1 cellular context compared by ENCODE assay signal in the genomic region with DNA sequence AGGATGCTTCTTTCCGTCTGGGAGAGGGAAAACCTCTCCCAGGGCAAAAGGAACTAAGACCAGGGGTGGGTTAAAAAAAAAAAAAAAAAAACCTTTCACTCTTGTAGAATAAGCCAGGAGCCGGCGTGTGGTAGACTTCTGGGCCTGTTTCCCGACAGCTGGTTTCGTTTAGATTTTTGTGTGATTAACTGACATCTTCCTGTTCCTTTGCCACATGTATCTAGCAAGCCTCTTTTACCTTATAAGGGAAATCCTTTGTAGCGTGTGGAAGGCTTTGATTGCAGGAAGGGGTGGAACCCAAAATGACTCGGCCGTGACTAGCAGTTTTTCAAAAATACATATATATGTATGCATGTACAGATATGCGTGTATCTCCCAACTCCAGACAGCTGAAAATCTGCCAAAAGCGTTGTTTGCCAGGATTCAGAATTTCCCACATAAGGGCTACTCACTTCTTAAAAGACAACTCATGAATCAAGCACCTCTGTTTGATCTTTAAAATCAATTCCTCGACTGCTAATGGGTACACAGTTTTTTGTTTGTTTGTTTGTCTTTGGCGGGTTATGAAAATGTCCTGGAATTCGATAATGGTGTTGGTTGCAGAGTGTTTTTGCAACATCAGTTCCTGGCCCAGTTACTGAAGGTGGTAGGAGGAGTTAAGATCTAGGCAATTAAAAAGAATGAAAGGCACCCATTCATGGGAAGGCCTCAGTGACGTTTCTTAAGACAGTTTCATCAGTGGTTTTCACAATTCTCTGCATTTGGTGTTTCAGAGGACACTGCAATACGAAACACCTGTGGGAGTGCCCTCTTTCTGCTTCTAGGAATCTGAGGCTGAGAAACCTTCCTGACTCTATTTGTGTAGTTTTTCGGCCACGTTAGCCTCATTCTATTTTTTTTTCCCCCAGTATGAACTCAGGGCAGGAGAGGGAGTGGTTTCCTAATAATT.
TF ChIP-seq lines count a peak whose summit lies in the region.

No MANE protein-coding gene starts in this region.

TF ChIP-seq in HEK293, 187 proteins besides CTCF, POLR2A, EP300 and RAD21 (continued from another document and continues in another):
- TF ChIP-seq ZBTB8A (tag by site-specific recombination; IDR thresholded peaks at IDR 0.05): no peak
- TF ChIP-seq ZNF155 (tag by site-specific recombination; IDR thresholded peaks at IDR 0.05): no peak
- no peak for TF ChIP-seq ZNF654 (tag by site-specific recombination; IDR thresholded peaks at IDR 0.05; ENCODE audit: low read depth)
- TF ChIP-seq ZBTB1 (tag by site-specific recombination; IDR thresholded peaks at IDR 0.05): no peak
- TF ChIP-seq, protein P1, sequence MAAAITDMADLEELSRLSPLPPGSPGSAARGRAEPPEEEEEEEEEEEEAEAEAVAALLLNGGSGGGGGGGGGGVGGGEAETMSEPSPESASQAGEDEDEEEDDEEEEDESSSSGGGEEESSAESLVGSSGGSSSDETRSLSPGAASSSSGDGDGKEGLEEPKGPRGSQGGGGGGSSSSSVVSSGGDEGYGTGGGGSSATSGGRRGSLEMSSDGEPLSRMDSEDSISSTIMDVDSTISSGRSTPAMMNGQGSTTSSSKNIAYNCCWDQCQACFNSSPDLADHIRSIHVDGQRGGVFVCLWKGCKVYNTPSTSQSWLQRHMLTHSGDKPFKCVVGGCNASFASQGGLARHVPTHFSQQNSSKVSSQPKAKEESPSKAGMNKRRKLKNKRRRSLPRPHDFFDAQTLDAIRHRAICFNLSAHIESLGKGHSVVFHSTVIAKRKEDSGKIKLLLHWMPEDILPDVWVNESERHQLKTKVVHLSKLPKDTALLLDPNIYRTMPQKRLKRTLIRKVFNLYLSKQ (tag by site-specific recombination; IDR thresholded peaks at IDR 0.05; ENCODE audit: borderline replicate concordance): no peak
- TF ChIP-seq, protein P2, sequence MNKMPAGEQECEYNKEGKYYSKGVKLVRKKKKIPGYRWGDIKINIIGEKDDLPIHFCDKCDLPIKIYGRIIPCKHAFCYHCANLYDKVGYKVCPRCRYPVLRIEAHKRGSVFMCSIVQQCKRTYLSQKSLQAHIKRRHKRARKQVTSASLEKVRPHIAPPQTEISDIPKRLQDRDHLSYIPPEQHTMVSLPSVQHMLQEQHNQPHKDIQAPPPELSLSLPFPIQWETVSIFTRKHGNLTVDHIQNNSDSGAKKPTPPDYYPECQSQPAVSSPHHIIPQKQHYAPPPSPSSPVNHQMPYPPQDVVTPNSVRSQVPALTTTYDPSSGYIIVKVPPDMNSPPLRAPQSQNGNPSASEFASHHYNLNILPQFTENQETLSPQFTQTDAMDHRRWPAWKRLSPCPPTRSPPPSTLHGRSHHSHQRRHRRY (tag by site-specific recombination; IDR thresholded peaks at IDR 0.05): no peak
- TF ChIP-seq, protein P3, sequence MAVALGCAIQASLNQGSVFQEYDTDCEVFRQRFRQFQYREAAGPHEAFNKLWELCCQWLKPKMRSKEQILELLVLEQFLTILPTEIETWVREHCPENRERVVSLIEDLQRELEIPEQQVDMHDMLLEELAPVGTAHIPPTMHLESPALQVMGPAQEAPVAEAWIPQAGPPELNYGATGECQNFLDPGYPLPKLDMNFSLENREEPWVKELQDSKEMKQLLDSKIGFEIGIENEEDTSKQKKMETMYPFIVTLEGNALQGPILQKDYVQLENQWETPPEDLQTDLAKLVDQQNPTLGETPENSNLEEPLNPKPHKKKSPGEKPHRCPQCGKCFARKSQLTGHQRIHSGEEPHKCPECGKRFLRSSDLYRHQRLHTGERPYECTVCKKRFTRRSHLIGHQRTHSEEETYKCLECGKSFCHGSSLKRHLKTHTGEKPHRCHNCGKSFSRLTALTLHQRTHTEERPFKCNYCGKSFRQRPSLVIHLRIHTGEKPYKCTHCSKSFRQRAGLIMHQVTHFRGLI (tag by site-specific recombination; IDR thresholded peaks at IDR 0.05): no peak
- TF ChIP-seq SCRT1 (tag by site-specific recombination; IDR thresholded peaks at IDR 0.05; ENCODE audit: borderline replicate concordance): no peak
- no peak for TF ChIP-seq ZNF555 (tag by site-specific recombination; conservative IDR thresholded peaks at IDR 0.05)
- TF ChIP-seq, protein P4, sequence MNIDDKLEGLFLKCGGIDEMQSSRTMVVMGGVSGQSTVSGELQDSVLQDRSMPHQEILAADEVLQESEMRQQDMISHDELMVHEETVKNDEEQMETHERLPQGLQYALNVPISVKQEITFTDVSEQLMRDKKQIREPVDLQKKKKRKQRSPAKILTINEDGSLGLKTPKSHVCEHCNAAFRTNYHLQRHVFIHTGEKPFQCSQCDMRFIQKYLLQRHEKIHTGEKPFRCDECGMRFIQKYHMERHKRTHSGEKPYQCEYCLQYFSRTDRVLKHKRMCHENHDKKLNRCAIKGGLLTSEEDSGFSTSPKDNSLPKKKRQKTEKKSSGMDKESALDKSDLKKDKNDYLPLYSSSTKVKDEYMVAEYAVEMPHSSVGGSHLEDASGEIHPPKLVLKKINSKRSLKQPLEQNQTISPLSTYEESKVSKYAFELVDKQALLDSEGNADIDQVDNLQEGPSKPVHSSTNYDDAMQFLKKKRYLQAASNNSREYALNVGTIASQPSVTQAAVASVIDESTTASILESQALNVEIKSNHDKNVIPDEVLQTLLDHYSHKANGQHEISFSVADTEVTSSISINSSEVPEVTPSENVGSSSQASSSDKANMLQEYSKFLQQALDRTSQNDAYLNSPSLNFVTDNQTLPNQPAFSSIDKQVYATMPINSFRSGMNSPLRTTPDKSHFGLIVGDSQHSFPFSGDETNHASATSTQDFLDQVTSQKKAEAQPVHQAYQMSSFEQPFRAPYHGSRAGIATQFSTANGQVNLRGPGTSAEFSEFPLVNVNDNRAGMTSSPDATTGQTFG (tag by site-specific recombination; IDR thresholded peaks at IDR 0.05; ENCODE audit: borderline replicate concordance): no peak
- TF ChIP-seq ZNF292 (tag by site-specific recombination; IDR thresholded peaks at IDR 0.05; ENCODE audit: borderline replicate concordance, low read depth): no peak
- no peak for TF ChIP-seq SETDB1 (IDR thresholded peaks at IDR 0.05; ENCODE audit: insufficient read length, low read length)
- TF ChIP-seq ZFP41 (tag by site-specific recombination; IDR thresholded peaks at IDR 0.05; ENCODE audit: borderline replicate concordance): no peak
- TF ChIP-seq TRIM28 (IDR thresholded peaks at IDR 0.05; ENCODE audit: borderline replicate concordance, low read length): no peak
- no peak for TF ChIP-seq ZNF626 (tag by site-specific recombination; IDR thresholded peaks at IDR 0.05)
- TF ChIP-seq ZNF473 (tag by site-specific recombination; IDR thresholded peaks at IDR 0.05): no peak
- TF ChIP-seq ZNF391 (tag by site-specific recombination; IDR thresholded peaks at IDR 0.05; ENCODE audit: borderline replicate concordance, low read depth): no peak
- no peak for TF ChIP-seq BCL11A (tag by site-specific recombination; IDR thresholded peaks at IDR 0.05; ENCODE audit: low read depth)
- TF ChIP-seq, protein P5, sequence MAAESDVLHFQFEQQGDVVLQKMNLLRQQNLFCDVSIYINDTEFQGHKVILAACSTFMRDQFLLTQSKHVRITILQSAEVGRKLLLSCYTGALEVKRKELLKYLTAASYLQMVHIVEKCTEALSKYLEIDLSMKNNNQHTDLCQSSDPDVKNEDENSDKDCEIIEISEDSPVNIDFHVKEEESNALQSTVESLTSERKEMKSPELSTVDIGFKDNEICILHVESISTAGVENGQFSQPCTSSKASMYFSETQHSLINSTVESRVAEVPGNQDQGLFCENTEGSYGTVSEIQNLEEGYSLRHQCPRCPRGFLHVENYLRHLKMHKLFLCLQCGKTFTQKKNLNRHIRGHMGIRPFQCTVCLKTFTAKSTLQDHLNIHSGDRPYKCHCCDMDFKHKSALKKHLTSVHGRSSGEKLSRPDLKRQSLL (tag by site-specific recombination; IDR thresholded peaks at IDR 0.05): no peak
- TF ChIP-seq KLF7 (tag by site-specific recombination; IDR thresholded peaks at IDR 0.05; ENCODE audit: borderline replicate concordance): no peak
- TF ChIP-seq ZNF10 (tag by site-specific recombination; IDR thresholded peaks at IDR 0.05): no peak
- TF ChIP-seq ZNF324 (tag by site-specific recombination; IDR thresholded peaks at IDR 0.05): no peak
- no peak for TF ChIP-seq GLI2 (tag by site-specific recombination; IDR thresholded peaks at IDR 0.05; ENCODE audit: borderline replicate concordance, low read depth)
- no peak for TF ChIP-seq KLF16 (tag by site-specific recombination; IDR thresholded peaks at IDR 0.05)
- TF ChIP-seq SP2 (tag by site-specific recombination; IDR thresholded peaks at IDR 0.05): peak; percentile 11; the same call in 1 of the 2 replicates
- TF ChIP-seq ZNF335 (tag by site-specific recombination; conservative IDR thresholded peaks at IDR 0.05): peak; percentile 33; the same call in 1 of the 2 replicates
- TF ChIP-seq ZIC2 (tag by site-specific recombination; IDR thresholded peaks at IDR 0.05): no peak
- TF ChIP-seq, protein P6, sequence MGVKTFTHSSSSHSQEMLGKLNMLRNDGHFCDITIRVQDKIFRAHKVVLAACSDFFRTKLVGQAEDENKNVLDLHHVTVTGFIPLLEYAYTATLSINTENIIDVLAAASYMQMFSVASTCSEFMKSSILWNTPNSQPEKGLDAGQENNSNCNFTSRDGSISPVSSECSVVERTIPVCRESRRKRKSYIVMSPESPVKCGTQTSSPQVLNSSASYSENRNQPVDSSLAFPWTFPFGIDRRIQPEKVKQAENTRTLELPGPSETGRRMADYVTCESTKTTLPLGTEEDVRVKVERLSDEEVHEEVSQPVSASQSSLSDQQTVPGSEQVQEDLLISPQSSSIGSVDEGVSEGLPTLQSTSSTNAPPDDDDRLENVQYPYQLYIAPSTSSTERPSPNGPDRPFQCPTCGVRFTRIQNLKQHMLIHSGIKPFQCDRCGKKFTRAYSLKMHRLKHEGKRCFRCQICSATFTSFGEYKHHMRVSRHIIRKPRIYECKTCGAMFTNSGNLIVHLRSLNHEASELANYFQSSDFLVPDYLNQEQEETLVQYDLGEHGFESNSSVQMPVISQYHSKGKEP (tag by site-specific recombination; IDR thresholded peaks at IDR 0.05): no peak
- TF ChIP-seq, protein P7, sequence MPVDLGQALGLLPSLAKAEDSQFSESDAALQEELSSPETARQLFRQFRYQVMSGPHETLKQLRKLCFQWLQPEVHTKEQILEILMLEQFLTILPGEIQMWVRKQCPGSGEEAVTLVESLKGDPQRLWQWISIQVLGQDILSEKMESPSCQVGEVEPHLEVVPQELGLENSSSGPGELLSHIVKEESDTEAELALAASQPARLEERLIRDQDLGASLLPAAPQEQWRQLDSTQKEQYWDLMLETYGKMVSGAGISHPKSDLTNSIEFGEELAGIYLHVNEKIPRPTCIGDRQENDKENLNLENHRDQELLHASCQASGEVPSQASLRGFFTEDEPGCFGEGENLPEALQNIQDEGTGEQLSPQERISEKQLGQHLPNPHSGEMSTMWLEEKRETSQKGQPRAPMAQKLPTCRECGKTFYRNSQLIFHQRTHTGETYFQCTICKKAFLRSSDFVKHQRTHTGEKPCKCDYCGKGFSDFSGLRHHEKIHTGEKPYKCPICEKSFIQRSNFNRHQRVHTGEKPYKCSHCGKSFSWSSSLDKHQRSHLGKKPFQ (tag by site-specific recombination; IDR thresholded peaks at IDR 0.05): no peak
- no peak for TF ChIP-seq ZNF169 (tag by site-specific recombination; IDR thresholded peaks at IDR 0.05)
- no peak for TF ChIP-seq ZNF223 (tag by site-specific recombination; IDR thresholded peaks at IDR 0.05)
- no peak for TF ChIP-seq ZNF529 (tag by site-specific recombination; IDR thresholded peaks at IDR 0.05; ENCODE audit: insufficient replicate concordance)
- no peak for TF ChIP-seq ZNF596 (tag by site-specific recombination; IDR thresholded peaks at IDR 0.05)
- no peak for TF ChIP-seq ZNF133 (tag by site-specific recombination; IDR thresholded peaks at IDR 0.05)
- no peak for TF ChIP-seq ZNF146 (tag by site-specific recombination; IDR thresholded peaks at IDR 0.05)
- TF ChIP-seq, protein P8, sequence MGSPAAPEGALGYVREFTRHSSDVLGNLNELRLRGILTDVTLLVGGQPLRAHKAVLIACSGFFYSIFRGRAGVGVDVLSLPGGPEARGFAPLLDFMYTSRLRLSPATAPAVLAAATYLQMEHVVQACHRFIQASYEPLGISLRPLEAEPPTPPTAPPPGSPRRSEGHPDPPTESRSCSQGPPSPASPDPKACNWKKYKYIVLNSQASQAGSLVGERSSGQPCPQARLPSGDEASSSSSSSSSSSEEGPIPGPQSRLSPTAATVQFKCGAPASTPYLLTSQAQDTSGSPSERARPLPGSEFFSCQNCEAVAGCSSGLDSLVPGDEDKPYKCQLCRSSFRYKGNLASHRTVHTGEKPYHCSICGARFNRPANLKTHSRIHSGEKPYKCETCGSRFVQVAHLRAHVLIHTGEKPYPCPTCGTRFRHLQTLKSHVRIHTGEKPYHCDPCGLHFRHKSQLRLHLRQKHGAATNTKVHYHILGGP (tag by site-specific recombination; IDR thresholded peaks at IDR 0.05): peak; percentile 55; the same call in 1 of the 2 replicates
- TF ChIP-seq GFI1B (tag by site-specific recombination; IDR thresholded peaks at IDR 0.05): 0 out of 2 replicates have a peak, but pooled peaks have one; percentile 3
- no peak; the same call in 1 of the 2 replicates for TF ChIP-seq KLF9 (tag by site-specific recombination; IDR thresholded peaks at IDR 0.05; ENCODE audit: low read depth)
- TF ChIP-seq, protein P9, sequence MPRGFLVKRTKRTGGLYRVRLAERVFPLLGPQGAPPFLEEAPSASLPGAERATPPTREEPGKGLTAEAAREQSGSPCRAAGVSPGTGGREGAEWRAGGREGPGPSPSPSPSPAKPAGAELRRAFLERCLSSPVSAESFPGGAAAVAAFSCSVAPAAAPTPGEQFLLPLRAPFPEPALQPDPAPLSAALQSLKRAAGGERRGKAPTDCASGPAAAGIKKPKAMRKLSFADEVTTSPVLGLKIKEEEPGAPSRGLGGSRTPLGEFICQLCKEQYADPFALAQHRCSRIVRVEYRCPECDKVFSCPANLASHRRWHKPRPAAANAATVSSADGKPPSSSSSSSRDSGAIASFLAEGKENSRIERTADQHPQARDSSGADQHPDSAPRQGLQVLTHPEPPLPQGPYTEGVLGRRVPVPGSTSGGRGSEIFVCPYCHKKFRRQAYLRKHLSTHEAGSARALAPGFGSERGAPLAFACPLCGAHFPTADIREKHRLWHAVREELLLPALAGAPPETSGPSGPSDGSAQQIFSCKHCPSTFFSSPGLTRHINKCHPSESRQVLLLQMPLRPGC (tag by site-specific recombination; IDR thresholded peaks at IDR 0.05): peak; percentile 29; the same call in 1 of the 2 replicates
- TF ChIP-seq ZNF561 (tag by site-specific recombination; IDR thresholded peaks at IDR 0.05; ENCODE audit: borderline replicate concordance): no peak
